In genomic region chr6:3296113-3296512, GRCh38 we compare ENCODE assay signal across 13 cellular contexts. TPM values are rescaled to one million over a fixed set of nuclear protein-coding genes. Genes with fewer than 3 reads are reported as not detected.
DNase-seq lines count a peak whose midpoint lies in the region; ATAC-seq, FAIRE-seq and TF ChIP-seq lines count a peak whose summit lies in the region.
"Had no signal": no experiment of that assay in that cellular context is flagged by ENCODE, and none has a peak within 500 bp of the region (broad histone marks: within the 10 kb centered on the region; RNA-seq: fewer than 3 reads in every experiment).

No MANE protein-coding gene starts in this region.

- no peak overlapping the region for H3K4me3 ChIP-seq in liver (ENCODE audit: low read depth in 1 of 3, low read length in 3 of 3)
- H3K4me3 ChIP-seq in small intestine (ENCODE audit: low read depth in 1 of 2, low read length in 2 of 2), result no peak overlapping the region
- no peak overlapping the region for H3K4me3 ChIP-seq in ascending aorta
- no peak overlapping the region for H3K4me3 ChIP-seq in lower lobe of right lung

- no peak for ATAC-seq in lower lobe of right lung

- DNase-seq in NCI-H82 treated with DMSO at 0.1 percent for 48 hours (lab: John Stamatoyannopoulos, UW; ENCODE audit: unreplicated experiment) (peak; percentile 95), small intestine (peak; percentile 66), ascending aorta (ENCODE audit: low spot score in 2 of 2) (no peak), lower lobe of right lung (no peak)
- no peak for DNase-seq in stimulated activated CD4-positive, alpha-beta T cell treated with anti-CD3 and anti-CD28 coated beads, Interleukin-15, amount 100 ng/mL, for 24 hours
- DNase-seq: DMS 273 treated with DMSO at 0.1 percent for 48 hours; MV-4-11; NCI-H1417 treated with DMSO at 0.1 percent for 48 hours; NCI-H510A; NK-92 treated with Interleukin-12 subunit alpha and Interleukin-12 subunit beta, amount 100 ng/mL, for 24 hours had no signal

- H3K4me3 Mint-ChIP-seq in brain, result peak overlapping the region in 1 of 5 experiments; percentile 11
- H3K4me3 Mint-ChIP-seq: IgD-negative memory B cell had no signal

- intact Hi-C loops in ascending aorta (cut with DNase I) (no loop called here), lower lobe of right lung (cut with DNase I) (no loop called here)

- no peaks in the 10 kb centered on the region for H3K27me3 ChIP-seq in liver (ENCODE audit: control insufficient read depth in 4 of 4, insufficient read depth in 4 of 4, low read length in 3 of 4)
- H3K27me3 ChIP-seq in small intestine (ENCODE audit: control insufficient read depth in 2 of 2, insufficient read depth in 2 of 2, low read length in 2 of 2), result peaks cover 0 to 3% of the 10 kb centered on the region in 2 donors
- no peaks in the 10 kb centered on the region for H3K27me3 ChIP-seq in ascending aorta
- no peaks in the 10 kb centered on the region for H3K27me3 ChIP-seq in lower lobe of right lung (ENCODE audit: low read depth)

- no peaks in the 10 kb centered on the region for H3K27me3 Mint-ChIP-seq in brain

- H3K36me3 Mint-ChIP-seq in brain, result peaks cover 36% of the 10 kb centered on the region

- peak overlapping the region; percentile 67 to 94 (median 92) for H3K27ac Mint-ChIP-seq in brain

- H3K4me1 ChIP-seq in liver (ENCODE audit: control insufficient read depth in 4 of 4, insufficient read depth in 4 of 4, low read length in 3 of 4), result peaks cover 2 to 17% (median 10%) of the 10 kb centered on the region in 4 donors
- no peaks in the 10 kb centered on the region for H3K4me1 ChIP-seq in small intestine (ENCODE audit: control insufficient read depth in 2 of 2, insufficient read depth in 1 of 2, low read depth in 1 of 2, low read length in 1 of 2)
- H3K4me1 ChIP-seq in ascending aorta, result no peaks in the 10 kb centered on the region
- no peaks in the 10 kb centered on the region for H3K4me1 ChIP-seq in lower lobe of right lung

- FAIRE-seq in small intestine (lab: Jason Lieb, UNC), result no peak

- no peak overlapping the region for H3K9ac ChIP-seq in liver (ENCODE audit: low read depth in 1 of 2, low read length in 2 of 2)

- no peak for TF ChIP-seq CTCF in brain (conservative IDR thresholded peaks at IDR 0.05)
- no peak for TF ChIP-seq CTCF in liver (IDR thresholded peaks at IDR 0.05; ENCODE audit: low read depth, low read length, missing input control)
- no peak for TF ChIP-seq CTCF in ascending aorta (IDR thresholded peaks at IDR 0.05)
- no peak for TF ChIP-seq CTCF in lower lobe of right lung (IDR thresholded peaks at IDR 0.05)

- H3K36me3 ChIP-seq in liver (ENCODE audit: control insufficient read depth in 4 of 4, insufficient read depth in 3 of 4, low read depth in 1 of 4, low read length in 3 of 4), result peaks cover 2 to 10% (median 5%) of the 10 kb centered on the region in 4 donors
- H3K36me3 ChIP-seq in small intestine (ENCODE audit: control insufficient read depth in 2 of 2, insufficient read depth in 2 of 2, low read length in 2 of 2), result peaks cover 0 to 3% of the 10 kb centered on the region in 2 donors
- H3K36me3 ChIP-seq in ascending aorta, result no peaks in the 10 kb centered on the region
- H3K36me3 ChIP-seq in lower lobe of right lung, result peaks cover 3% of the 10 kb centered on the region

- H3K9me3 ChIP-seq in liver (ENCODE audit: control insufficient read depth in 4 of 4, low read length in 3 of 4) (no peaks in the 10 kb centered on the region), small intestine (ENCODE audit: control insufficient read depth, low read depth) (no peaks in the 10 kb centered on the region), ascending aorta (no peaks in the 10 kb centered on the region), lower lobe of right lung (no peaks in the 10 kb centered on the region)

- peaks cover 40% of the 10 kb centered on the region for H3K4me1 Mint-ChIP-seq in brain
- H3K4me1 Mint-ChIP-seq: IgD-negative memory B cell had no signal

- 68% methylated on average over 11 of the region's 11 CpGs for WGBS in liver
- 46 to 64% (median 62%) methylated on average over 11 of the region's 11 CpGs for WGBS in small intestine, 3 donors

- H3K27ac ChIP-seq in liver (ENCODE audit: low read depth in 1 of 2, low read length in 2 of 2), result no peak overlapping the region
- no peak overlapping the region for H3K27ac ChIP-seq in small intestine (ENCODE audit: low read depth in 1 of 2, low read length in 1 of 2)
- no peak overlapping the region for H3K27ac ChIP-seq in ascending aorta
- H3K27ac ChIP-seq in lower lobe of right lung, result no peak overlapping the region

- TF ChIP-seq RAD21 in liver (IDR thresholded peaks at IDR 0.05), result no peak

- H3K9me3 Mint-ChIP-seq in brain, result no peaks in the 10 kb centered on the region
- H3K9me3 Mint-ChIP-seq: IgD-negative memory B cell had no signal

TF ChIP-seq in liver, 16 proteins besides CTCF, POLR2A, EP300 and RAD21:
- TF ChIP-seq HNF4A (conservative IDR thresholded peaks at IDR 0.05) (peak; percentile 45 to 51), RXRA (IDR thresholded peaks at IDR 0.05) (no peak)

RNA-seq across cellular contexts. Expression of gene PSMG4, which starts 37.4 kb away (rescaled TPM):
- polyA plus RNA-seq in brain (ENCODE audit: insufficient read depth, low read depth, low replicate concordance) (20.5 TPM), liver (10 to 100 TPM; 18.1 to 28.5 TPM), small intestine (10 to 100 TPM; 24.8 to 43.8 (median 42.0) TPM)
- total RNA-seq in liver (10 to 100 TPM; 10.7 to 12.0 TPM), ascending aorta (23.9 TPM), lower lobe of right lung (19.1 TPM)

Comparison
In these comparisons a context has a peak if more than half of its experiments do, and no peak if none do; other contexts are left out.
1. DNase-seq: peak in NCI-H82 treated with DMSO at 0.1 percent for 48 hours (single experiment) and small intestine (single experiment); none in ascending aorta (0 of 2), stimulated activated CD4-positive, alpha-beta T cell treated with anti-CD3 and anti-CD28 coated beads, Interleukin-15, amount 100 ng/mL, for 24 hours (single experiment) and lower lobe of right lung (single experiment).